16 cellular contexts compared by ENCODE assay signal in genomic region chr1:206572835-206573771, GRCh38. TPM values are rescaled to one million over a fixed set of nuclear protein-coding genes. Genes with fewer than 3 reads are reported as not detected.
DNase-seq lines count a peak whose midpoint lies in the region; ATAC-seq lines count a peak whose summit lies in the region.
"Had no signal": no experiment of that assay in that cellular context is flagged by ENCODE, and none has a peak within 500 bp of the region (broad histone marks: within the 10 kb centered on the region; RNA-seq: fewer than 3 reads in every experiment).

No MANE protein-coding gene starts in this region.

- no peaks in the 10 kb centered on the region for H3K27me3 Mint-ChIP-seq in stimulated activated naive CD8-positive, alpha-beta T cell treated with anti-CD3 and anti-CD28 coated beads, Interleukin-15, Interleukin-2, amounts not matched to agents 100 ng/mL and 50 ng/mL, for 24 hours
- H3K27me3 Mint-ChIP-seq in dendritic cell treated with granulocyte-macrophage colony-stimulating factor and Interleukin-4, amounts not matched to agents 40 ng/mL and 50 ng/mL, for 4 days = no peaks in the 10 kb centered on the region

- intact Hi-C loops in dendritic cell treated with granulocyte-macrophage colony-stimulating factor and Interleukin-4, amounts not matched to agents 40 ng/mL and 50 ng/mL, for 4 days (cut with micrococcal nuclease) = no loop called here
- intact Hi-C loops in left colon (cut with DNase I, micrococcal nuclease) = no loop called here

- peak overlapping the region; percentile 64 for H3K4me3 Mint-ChIP-seq in stimulated activated naive CD8-positive, alpha-beta T cell treated with anti-CD3 and anti-CD28 coated beads, Interleukin-15, Interleukin-2, amounts not matched to agents 100 ng/mL and 50 ng/mL, for 24 hours
- peak overlapping the region; percentile 37 for H3K4me3 Mint-ChIP-seq in dendritic cell treated with granulocyte-macrophage colony-stimulating factor and Interleukin-4, amounts not matched to agents 40 ng/mL and 50 ng/mL, for 4 days

- H3K9me3 Mint-ChIP-seq in stimulated activated naive CD8-positive, alpha-beta T cell treated with anti-CD3 and anti-CD28 coated beads, Interleukin-15, Interleukin-2, amounts not matched to agents 100 ng/mL and 50 ng/mL, for 24 hours = no peaks in the 10 kb centered on the region
- H3K9me3 Mint-ChIP-seq in dendritic cell treated with granulocyte-macrophage colony-stimulating factor and Interleukin-4, amounts not matched to agents 40 ng/mL and 50 ng/mL, for 4 days = no peaks in the 10 kb centered on the region

- peak overlapping the region; percentile 100 for H3K27ac Mint-ChIP-seq in stimulated activated naive CD8-positive, alpha-beta T cell treated with anti-CD3 and anti-CD28 coated beads, Interleukin-15, Interleukin-2, amounts not matched to agents 100 ng/mL and 50 ng/mL, for 24 hours
- H3K27ac Mint-ChIP-seq in dendritic cell treated with granulocyte-macrophage colony-stimulating factor and Interleukin-4, amounts not matched to agents 40 ng/mL and 50 ng/mL, for 4 days = peak overlapping the region; percentile 97

- no peak for ATAC-seq in stimulated activated naive CD8-positive, alpha-beta T cell treated with anti-CD3 and anti-CD28 coated beads, Interleukin-15, Interleukin-2, amounts not matched to agents 100 U/mL and 50 U/mL, for 24 hours
- ATAC-seq in left colon (no peak), GM19328 (IDR thresholded peaks at IDR 0.05; ENCODE audit: unreplicated experiment) (no peak)
- ATAC-seq: Right ventricle myocardium inferior, sciatic nerve had no signal

- no peak for DNase-seq in stimulated activated naive CD8-positive, alpha-beta T cell treated with anti-CD3 and anti-CD28 coated beads, Interleukin-15, Interleukin-2, amounts not matched to agents 100 U/mL and 50 U/mL, for 24 hours
- peak; percentile 67 for DNase-seq in SKM-1 (lab: John Stamatoyannopoulos, UW; ENCODE audit: unreplicated experiment)
- no peak for DNase-seq in stimulated activated CD4-positive, alpha-beta T cell treated with anti-CD3 and anti-CD28 coated beads, Interleukin-4, amount 100 ng/mL, for 24 hours
- no peak for DNase-seq in amniotic stem cell (lab: John Stamatoyannopoulos, UW)
- no peak for DNase-seq in left colon
- DNase-seq: aorta; GOT3; mesendoderm; NCI-H1105 treated with DMSO at 0.1 percent for 48 hours; occipital lobe; stimulated activated CD4-positive, alpha-beta T cell treated with anti-CD3 and anti-CD28 coated beads, Interleukin-4, amount 100 ng/mL, for 4 hours had no signal

- H3K36me3 Mint-ChIP-seq in stimulated activated naive CD8-positive, alpha-beta T cell treated with anti-CD3 and anti-CD28 coated beads, Interleukin-15, Interleukin-2, amounts not matched to agents 100 ng/mL and 50 ng/mL, for 24 hours (ENCODE audit: low read depth) = peaks cover 80% of the 10 kb centered on the region
- peaks cover 72% of the 10 kb centered on the region for H3K36me3 Mint-ChIP-seq in dendritic cell treated with granulocyte-macrophage colony-stimulating factor and Interleukin-4, amounts not matched to agents 40 ng/mL and 50 ng/mL, for 4 days (ENCODE audit: low read depth)

- H3K4me1 Mint-ChIP-seq in stimulated activated naive CD8-positive, alpha-beta T cell treated with anti-CD3 and anti-CD28 coated beads, Interleukin-15, Interleukin-2, amounts not matched to agents 100 ng/mL and 50 ng/mL, for 24 hours (ENCODE audit: low read depth) = peaks cover 100% of the 10 kb centered on the region
- H3K4me1 Mint-ChIP-seq in dendritic cell treated with granulocyte-macrophage colony-stimulating factor and Interleukin-4, amounts not matched to agents 40 ng/mL and 50 ng/mL, for 4 days (ENCODE audit: low read depth) = peaks cover 98% of the 10 kb centered on the region

RNA-seq across cellular contexts. Expression of gene EIF2D, which starts 39.2 kb away (rescaled TPM):
- total RNA-seq in left colon = 10 to 100 TPM; 35.5 to 38.4 TPM
